In genomic region chr7:46830-47140, GRCh38 we compare ENCODE assay signal across 23 cellular contexts.
DNase-seq lines count a peak whose midpoint lies in the region; ATAC-seq, FAIRE-seq and TF ChIP-seq lines count a peak whose summit lies in the region.
"Had no signal": no experiment of that assay in that cellular context is flagged by ENCODE, and none has a peak within 500 bp of the region (broad histone marks: within the 10 kb centered on the region; RNA-seq: fewer than 3 reads in every experiment).

No MANE protein-coding gene starts in this region.

- TF ChIP-seq CTCF in Peyer's patch (IDR thresholded peaks at IDR 0.05) (no peak), H1 (IDR thresholded peaks at IDR 0.05; ENCODE audit: control extremely low read depth in 1 of 3, insufficient read depth in 1 of 3, low read depth in 1 of 3, low read length in 3 of 3) (no peak), ovary (IDR thresholded peaks at IDR 0.05) (no peak), type B pancreatic cell (conservative IDR thresholded peaks at IDR 0.05) (no peak)

- H2BK5ac ChIP-seq in H1 (ENCODE audit: low read depth, low read length) = no peak overlapping the region

- no peak overlapping the region for H3K56ac ChIP-seq in H1 (replicated peaks; ENCODE audit: insufficient read length, low read depth, low read length)

- no peak overlapping the region for H3K4me2 ChIP-seq in H1 (ENCODE audit: insufficient read depth in 1 of 2, low read depth in 2 of 2, low read length in 2 of 2)

- intact Hi-C loops in ovary (cut with DNase I) = no loop called here

- H3K14ac ChIP-seq in H1 (ENCODE audit: insufficient read length) = no peak overlapping the region

- no peaks in the 10 kb centered on the region for H3K9me3 ChIP-seq in Peyer's patch
- no peaks in the 10 kb centered on the region for H3K9me3 ChIP-seq in H1 (ENCODE audit: insufficient read depth in 2 of 2, low read depth in 1 of 2, low read length in 1 of 2)
- no peaks in the 10 kb centered on the region for H3K9me3 ChIP-seq in ovary
- H3K9me3 ChIP-seq: HAP-1, MG63 had no signal

- no peak overlapping the region for H2AK5ac ChIP-seq in H1 (ENCODE audit: low read depth, low read length)

- no peaks in the 10 kb centered on the region for H3K36me3 Mint-ChIP-seq in type B pancreatic cell
- H3K36me3 Mint-ChIP-seq: CD8-positive, alpha-beta memory T cell; IgD-negative memory B cell had no signal

- no peaks in the 10 kb centered on the region for H3K9me3 Mint-ChIP-seq in type B pancreatic cell

- no peak overlapping the region for H2BK20ac ChIP-seq in H1 (ENCODE audit: low read length)

- no peak overlapping the region for H3K27ac ChIP-seq in Peyer's patch
- no peak overlapping the region for H3K27ac ChIP-seq in H1 (ENCODE audit: low read depth, low read length)
- H3K27ac ChIP-seq in ovary = no peak overlapping the region
- H3K27ac ChIP-seq: HL-60, RWPE1 had no signal

- no peaks in the 10 kb centered on the region for H3K4me1 Mint-ChIP-seq in type B pancreatic cell (ENCODE audit: unreplicated experiment)
- H3K4me1 Mint-ChIP-seq: CD8-positive, alpha-beta memory T cell had no signal

- CTCF ChIA-PET in H1 (lab: Charles Lee; ENCODE audit: partially characterized antibody) = no interaction called here

- H3K4me3 ChIP-seq in Peyer's patch = no peak overlapping the region
- H3K4me3 ChIP-seq in H1 (ENCODE audit: extremely low read depth in 1 of 4, insufficient read depth in 2 of 4, low read depth in 3 of 4, low read length in 4 of 4) = no peak overlapping the region
- H3K4me3 ChIP-seq in ovary = no peak overlapping the region
- H3K4me3 ChIP-seq: HAP-1, MG63 had no signal

- 84% methylated on average over 5 of the region's 5 CpGs; no CpG with 5 or more reads in 1 of the 2 experiments for WGBS in H1 (ENCODE audit: extremely low coverage in 1 of 2, insufficient coverage in 1 of 2, insufficient read length in 1 of 2, insufficient replicate concordance in 2 of 2, low coverage in 1 of 2, low lambda C conversion rate in 2 of 2, missing lambda C conversion rate in 1 of 2), 2 experiments
- WGBS in ovary, 3 donors = 88 to 91% (median 91%) methylated on average over 5 of the region's 5 CpGs

- H3K79me2 ChIP-seq in H1 (ENCODE audit: control insufficient read depth in 1 of 2, insufficient read depth in 2 of 2, low read length in 2 of 2) = no peaks in the 10 kb centered on the region

- H3K18ac ChIP-seq in H1 (ENCODE audit: extremely low read depth, low read length) = no peak overlapping the region

- TF ChIP-seq EP300 in H1 (IDR thresholded peaks at IDR 0.05; ENCODE audit: borderline replicate concordance in 1 of 2, low read depth in 2 of 2, low read length in 2 of 2) (no peak), ovary (IDR thresholded peaks at IDR 0.05) (no peak)

- H3K4me1 ChIP-seq in Peyer's patch (no peaks in the 10 kb centered on the region), H1 (replicated peaks in 1 of 4; ENCODE audit: control insufficient read depth in 3 of 4, insufficient read depth in 4 of 4, low read length in 3 of 4) (no peaks in the 10 kb centered on the region), ovary (ENCODE audit: insufficient read depth) (no peaks in the 10 kb centered on the region)
- H3K4me1 ChIP-seq: HAP-1 had no signal

- peaks cover 27% of the 10 kb centered on the region for H3K27me3 Mint-ChIP-seq in type B pancreatic cell

- H3K79me1 ChIP-seq in H1 (ENCODE audit: low read depth, low read length) = no peaks in the 10 kb centered on the region

- no peak overlapping the region for H3K4ac ChIP-seq in H1 (replicated peaks; ENCODE audit: insufficient read length, low read depth, low read length)

- no peaks in the 10 kb centered on the region for H4K20me1 ChIP-seq in H1 (replicated peaks in 1 of 2; ENCODE audit: control insufficient read depth in 1 of 2, insufficient read depth in 2 of 2, low read length in 2 of 2)

- no peak overlapping the region for H4K8ac ChIP-seq in H1 (ENCODE audit: extremely low read depth, insufficient read depth, low read length)

- no peak for TF ChIP-seq POLR2A in Peyer's patch (IDR thresholded peaks at IDR 0.05)
- no peak for TF ChIP-seq POLR2A in H1 (IDR thresholded peaks at IDR 0.05; ENCODE audit: control extremely low read depth in 1 of 2, low read depth in 2 of 2, low read length in 2 of 2)
- TF ChIP-seq POLR2A in ovary (IDR thresholded peaks at IDR 0.05) = no peak

- no peaks in the 10 kb centered on the region for H3K36me3 ChIP-seq in Peyer's patch
- H3K36me3 ChIP-seq in H1 (ENCODE audit: control insufficient read depth in 2 of 4, insufficient read depth in 4 of 4, low read length in 3 of 4) = no peaks in the 10 kb centered on the region
- H3K36me3 ChIP-seq in ovary = no peaks in the 10 kb centered on the region
- H3K36me3 ChIP-seq: HAP-1, MG63 had no signal

- TF ChIP-seq RAD21 in H1 (IDR thresholded peaks at IDR 0.05 in 1 of 2, conservative IDR thresholded peaks at IDR 0.05 in 1 of 2; ENCODE audit: low read depth in 2 of 2, low read length in 2 of 2) = no peak

- no peaks in the 10 kb centered on the region for H3K23me2 ChIP-seq in H1 (ENCODE audit: low read depth, low read length)

- H3K23ac ChIP-seq in H1 (ENCODE audit: insufficient read length) = no peak overlapping the region

- no peak overlapping the region for H4K5ac ChIP-seq in H1 (ENCODE audit: insufficient read length, low read depth, low read length)

- H2AFZ ChIP-seq in H1 (ENCODE audit: low read length) = no peak overlapping the region

- no peaks in the 10 kb centered on the region for H3K27me3 ChIP-seq in Peyer's patch
- H3K27me3 ChIP-seq in H1 (replicated peaks in 1 of 4; ENCODE audit: control insufficient read depth in 3 of 4, extremely low read depth in 1 of 4, insufficient read depth in 3 of 4, low read length in 3 of 4) = peaks cover 0 to 2% (median 0%) of the 10 kb centered on the region in 4 experiments; a peak in 1 of 7 replicates
- H3K27me3 ChIP-seq in ovary = no peaks in the 10 kb centered on the region
- H3K27me3 ChIP-seq: MG63 had no signal

- H2BK120ac ChIP-seq in H1 (replicated peaks; ENCODE audit: low read depth, low read length) = no peak overlapping the region

- H4K91ac ChIP-seq in H1 (replicated peaks; ENCODE audit: insufficient read length, low read length) = peak overlapping the region; percentile 40

- no peak overlapping the region for H3K9ac ChIP-seq in H1 (replicated peaks in 1 of 4; ENCODE audit: extremely low read depth in 1 of 4, low read depth in 3 of 4, low read length in 3 of 4)

- H2BK15ac ChIP-seq in H1 (ENCODE audit: low read length) = peak overlapping the region; percentile 13; the same call in 1 of the 2 replicates

- POLR2A ChIA-PET in H1 (lab: Charles Lee; ENCODE audit: partially characterized antibody) = no interaction called here

- no peak overlapping the region for H2BK12ac ChIP-seq in H1 (ENCODE audit: low read depth, low read length)

- DNase-seq in Peyer's patch (peak in 2 of 3 donors; percentile 7 to 15), H1 (ENCODE audit: low read depth in 1 of 2, low spot score in 2 of 2) (peak in 1 of 2 experiments; percentile 31), ovary (peak; percentile 2 to 15 (median 4)), type B pancreatic cell (ENCODE audit: extremely low spot score, unreplicated experiment) (peak; percentile 60), NCI-H1105 (lab: John Stamatoyannopoulos, UW) (no peak), GM03348 (ENCODE audit: low spot score) (no peak)
- DNase-seq: ACHN; C1 segment of cervical spinal cord; CD8-positive, alpha-beta memory T cell; DMS53; Karpas-422; MG63; NCI-H1048; NCI-H1436 treated with DMSO at 0.1 percent for 48 hours; NCI-H2029; NCI-H2171; NCI-H526; PC-3 had no signal

- no peak for ATAC-seq in GM21737 (IDR thresholded peaks at IDR 0.05; ENCODE audit: unreplicated experiment)
- ATAC-seq: PC-3 had no signal

- no peak overlapping the region for H3K4me3 Mint-ChIP-seq in type B pancreatic cell
- H3K4me3 Mint-ChIP-seq: CD8-positive, alpha-beta memory T cell; IgD-negative memory B cell had no signal

- no peak for FAIRE-seq in H1 (lab: Jason Lieb, UNC)

- no peak overlapping the region for H3K27ac Mint-ChIP-seq in type B pancreatic cell
- H3K27ac Mint-ChIP-seq: IgD-negative memory B cell had no signal

TF ChIP-seq in H1, 55 proteins besides CTCF, POLR2A, EP300 and RAD21:
- TF ChIP-seq E2F6 (IDR thresholded peaks at IDR 0.05) (no peak), RFX5 (IDR thresholded peaks at IDR 0.05; ENCODE audit: borderline replicate concordance, low read depth, low read length) (no peak), KDM1A (IDR thresholded peaks at IDR 0.05; ENCODE audit: borderline replicate concordance, low read length) (no peak), RXRA (IDR thresholded peaks at IDR 0.05; ENCODE audit: insufficient read depth, low read depth, low read length) (no peak), ZNF274 (IDR thresholded peaks at IDR 0.05; ENCODE audit: borderline replicate concordance, extremely low read depth, low read length) (no peak), SRF (IDR thresholded peaks at IDR 0.05; ENCODE audit: low read depth, low read length) (no peak), ASH2L (IDR thresholded peaks at IDR 0.05; ENCODE audit: low read length) (no peak), ATF3 (IDR thresholded peaks at IDR 0.05; ENCODE audit: insufficient read depth, low read depth, low read length) (no peak)

Comparison
In these comparisons a context has a peak if more than half of its experiments do, and no peak if none do; other contexts are left out.
1. DNase-seq: peak in Peyer's patch (2 of 3), ovary (5 of 5) and type B pancreatic cell (single experiment); none in NCI-H1105 (single experiment) and GM03348 (single experiment).